ENCODE assay signal across 16 cellular contexts in genomic region chr5:169627551-169627950, GRCh38. TPM values are rescaled to one million over a fixed set of nuclear protein-coding genes. Genes with fewer than 3 reads are reported as not detected.
DNase-seq lines count a peak whose midpoint lies in the region; ATAC-seq, FAIRE-seq and TF ChIP-seq lines count a peak whose summit lies in the region.
"Had no signal": no experiment of that assay in that cellular context is flagged by ENCODE, and none has a peak within 500 bp of the region (broad histone marks: within the 10 kb centered on the region; RNA-seq: fewer than 3 reads in every experiment).

No MANE protein-coding gene starts in this region.

- ATAC-seq in GM18511 (IDR thresholded peaks at IDR 0.05; ENCODE audit: unreplicated experiment) (no peak), GM21825 (IDR thresholded peaks at IDR 0.05; ENCODE audit: unreplicated experiment) (no peak)
- ATAC-seq: GM23338 had no signal

- no peak overlapping the region for H2BK12ac ChIP-seq in mesenchymal stem cell (ENCODE audit: low read length in 2 of 2)

- H3K9ac ChIP-seq in astrocyte (ENCODE audit: low read length) = no peak overlapping the region
- peak overlapping the region; percentile 16 for H3K9ac ChIP-seq in mesenchymal stem cell (ENCODE audit: low read length)
- H3K9ac ChIP-seq: BLaER1, KMS-11 had no signal

- DNase-seq in AG20443 (ENCODE audit: low spot score) = peak; percentile 31
- DNase-seq in HFFc6 = no peak
- DNase-seq in astrocyte (ENCODE audit: low read depth) = no peak
- DNase-seq in mesenchymal stem cell = no peak
- DNase-seq in NCI-H510A treated with DMSO at 0.1 percent for 48 hours (lab: John Stamatoyannopoulos, UW) = no peak
- DNase-seq in COR-L47 (lab: John Stamatoyannopoulos, UW) = no peak
- DNase-seq: AML-193, DMS79, H7 had no signal

- H3K27me3 ChIP-seq in astrocyte (ENCODE audit: insufficient read depth, low read length) = no peaks in the 10 kb centered on the region
- H3K27me3 ChIP-seq in mesenchymal stem cell (ENCODE audit: control insufficient read depth in 1 of 2, insufficient read depth in 1 of 2, low read length in 2 of 2) = no peaks in the 10 kb centered on the region
- H3K27me3 ChIP-seq: BLaER1 had no signal

- no peak overlapping the region for H3K4me3 Mint-ChIP-seq in HFFc6
- no peak overlapping the region for H3K4me3 Mint-ChIP-seq in astrocyte (ENCODE audit: unreplicated experiment)
- H3K4me3 Mint-ChIP-seq: GM23338 had no signal

- H3K27me3 Mint-ChIP-seq in HFFc6 (ENCODE audit: insufficient read depth) (no peaks in the 10 kb centered on the region; the same call in 1 of the 2 replicates), astrocyte (ENCODE audit: low read depth, unreplicated experiment) (no peaks in the 10 kb centered on the region)

- H2BK15ac ChIP-seq in mesenchymal stem cell (ENCODE audit: low read depth, poor library complexity, severe bottlenecking) = no peak overlapping the region

- H3K4me2 ChIP-seq in astrocyte (ENCODE audit: low read length) (no peak overlapping the region), mesenchymal stem cell (ENCODE audit: low read length, poor library complexity, severe bottlenecking) (no peak overlapping the region)
- H3K4me2 ChIP-seq: BLaER1, GM23338, KMS-11 had no signal

- no peaks in the 10 kb centered on the region for H4K20me1 ChIP-seq in astrocyte (ENCODE audit: insufficient read depth, low read length)
- H4K20me1 ChIP-seq: BLaER1 had no signal

- H3K27ac ChIP-seq in astrocyte (ENCODE audit: low read depth, low read length) (peak overlapping the region; percentile 44), mesenchymal stem cell (ENCODE audit: low read length, poor library complexity, severe bottlenecking) (no peak overlapping the region)
- H3K27ac ChIP-seq: BLaER1, KMS-11 had no signal

- no peak overlapping the region for H3K14ac ChIP-seq in mesenchymal stem cell (ENCODE audit: low read length in 2 of 2)

- TF ChIP-seq CTCF in HFFc6 (IDR thresholded peaks at IDR 0.05) (no peak), astrocyte (IDR thresholded peaks at IDR 0.05; ENCODE audit: insufficient read depth, low read depth, low read length) (no peak)

- H2BK5ac ChIP-seq in mesenchymal stem cell (ENCODE audit: low read depth, low read length, poor library complexity, severe bottlenecking) = no peak overlapping the region

- 95% methylated on average over 3 of the region's 3 CpGs for WGBS in mesenchymal stem cell

- no peaks in the 10 kb centered on the region for H3K9me3 ChIP-seq in astrocyte (ENCODE audit: insufficient read depth, low read depth, low read length)
- peaks cover 5% of the 10 kb centered on the region for H3K9me3 ChIP-seq in mesenchymal stem cell (ENCODE audit: control insufficient read depth, low read length)

- no peak overlapping the region for H3K18ac ChIP-seq in mesenchymal stem cell (ENCODE audit: low read depth in 1 of 2, low read length in 2 of 2)

- no peak overlapping the region for H4K8ac ChIP-seq in mesenchymal stem cell (ENCODE audit: low read length)

- H3K23ac ChIP-seq in mesenchymal stem cell (ENCODE audit: low read length in 2 of 2) = no peak overlapping the region

- H3K36me3 ChIP-seq in astrocyte (ENCODE audit: insufficient read depth, low read length) (no peaks in the 10 kb centered on the region), mesenchymal stem cell (ENCODE audit: control insufficient read depth in 1 of 2, insufficient read depth in 2 of 2, low read depth in 1 of 2, low read length in 2 of 2) (no peaks in the 10 kb centered on the region)
- H3K36me3 ChIP-seq: BLaER1 had no signal

- H3K4me1 ChIP-seq in astrocyte (ENCODE audit: insufficient read depth, low read length) = peaks cover 18% of the 10 kb centered on the region
- peaks cover 6% of the 10 kb centered on the region for H3K4me1 ChIP-seq in mesenchymal stem cell (ENCODE audit: control insufficient read depth, insufficient read depth, low read depth, low read length)

- peak overlapping the region; percentile 67 for H3K27ac Mint-ChIP-seq in HFFc6
- H3K27ac Mint-ChIP-seq in astrocyte (ENCODE audit: unreplicated experiment) = no peak overlapping the region
- H3K27ac Mint-ChIP-seq: GM23338 had no signal

- H3K4me1 Mint-ChIP-seq in HFFc6 (ENCODE audit: low read depth) (peaks cover 76% of the 10 kb centered on the region), astrocyte (ENCODE audit: low read depth, unreplicated experiment) (peaks cover 28% of the 10 kb centered on the region)
- H3K4me1 Mint-ChIP-seq: GM23338 had no signal

- peak overlapping the region; percentile 54 for H2AK5ac ChIP-seq in mesenchymal stem cell (ENCODE audit: low read length, severe bottlenecking)

- H3K4ac ChIP-seq in mesenchymal stem cell (ENCODE audit: low read depth in 1 of 2, low read length in 2 of 2) = no peak overlapping the region

- H3K4me3 ChIP-seq in astrocyte (ENCODE audit: insufficient read depth, low read depth, low read length) (no peak overlapping the region), mesenchymal stem cell (ENCODE audit: insufficient read depth in 1 of 2, low read depth in 1 of 2, low read length in 2 of 2) (no peak overlapping the region)
- H3K4me3 ChIP-seq: BLaER1, GM23338 had no signal

- H2BK120ac ChIP-seq in mesenchymal stem cell (ENCODE audit: low read depth, low read length) = no peak overlapping the region

- no peak for FAIRE-seq in astrocyte (lab: Jason Lieb, UNC)
- FAIRE-seq: A204.1 had no signal

- H3K36me3 Mint-ChIP-seq in HFFc6 (ENCODE audit: low read depth) (peaks cover 31% of the 10 kb centered on the region), astrocyte (ENCODE audit: low read depth, unreplicated experiment) (no peaks in the 10 kb centered on the region)

- no peaks in the 10 kb centered on the region for H3K79me1 ChIP-seq in mesenchymal stem cell (replicated peaks; ENCODE audit: low read length, poor library complexity, severe bottlenecking)

- H3K9me3 Mint-ChIP-seq in HFFc6 (peaks cover 12% of the 10 kb centered on the region), astrocyte (ENCODE audit: unreplicated experiment) (peaks cover 5% of the 10 kb centered on the region)

- H2AFZ ChIP-seq in astrocyte (ENCODE audit: low read depth, low read length) (no peak overlapping the region), mesenchymal stem cell (ENCODE audit: low read depth, low read length) (no peak overlapping the region)
- H2AFZ ChIP-seq: GM23338 had no signal

- H3K79me2 ChIP-seq in astrocyte (ENCODE audit: insufficient read depth, low read length) = no peaks in the 10 kb centered on the region

- no peak overlapping the region for H4K91ac ChIP-seq in mesenchymal stem cell (ENCODE audit: low read length)

RNA-seq across cellular contexts. Expression of gene DOCK2, which starts 9.5 kb away (rescaled TPM):
- 1 to 10 TPM; 1.4 to 6.5 (median 3.0) TPM for total RNA-seq in HFFc6 (2021; fragmentation: NEBNext Ultra II Directional; extraction: Animal tissue kit (Norgen Biotek cat#: 25700))
- 0.43 and 0.66 TPM in 2 replicates for total RNA-seq in astrocyte
- 1.5 TPM for polyA plus RNA-seq in mesenchymal stem cell (2013, experiment 1 of 2)
- 1.2 TPM for polyA plus RNA-seq in mesenchymal stem cell (2013, experiment 2 of 2)
- total RNA-seq: G401 had no signal

RNA-seq across cellular contexts. Expression of gene SPDL1, which starts 44.0 kb away (rescaled TPM):
- 100 to 1,000 TPM in 2 of 6 experiments, 10 to 100 TPM in 4; 68.8 to 121 (median 74.4) TPM for total RNA-seq in HFFc6 (2021; fragmentation: NEBNext Ultra II Directional; extraction: Animal tissue kit (Norgen Biotek cat#: 25700))
- total RNA-seq in astrocyte = 20.2 and 27.0 TPM in 2 replicates
- polyA plus RNA-seq in mesenchymal stem cell (2013, experiment 1 of 2) = 27.2 TPM
- 25.2 TPM for polyA plus RNA-seq in mesenchymal stem cell (2013, experiment 2 of 2)
